ENCODE assay signal across 11 cellular contexts in the genomic region with DNA sequence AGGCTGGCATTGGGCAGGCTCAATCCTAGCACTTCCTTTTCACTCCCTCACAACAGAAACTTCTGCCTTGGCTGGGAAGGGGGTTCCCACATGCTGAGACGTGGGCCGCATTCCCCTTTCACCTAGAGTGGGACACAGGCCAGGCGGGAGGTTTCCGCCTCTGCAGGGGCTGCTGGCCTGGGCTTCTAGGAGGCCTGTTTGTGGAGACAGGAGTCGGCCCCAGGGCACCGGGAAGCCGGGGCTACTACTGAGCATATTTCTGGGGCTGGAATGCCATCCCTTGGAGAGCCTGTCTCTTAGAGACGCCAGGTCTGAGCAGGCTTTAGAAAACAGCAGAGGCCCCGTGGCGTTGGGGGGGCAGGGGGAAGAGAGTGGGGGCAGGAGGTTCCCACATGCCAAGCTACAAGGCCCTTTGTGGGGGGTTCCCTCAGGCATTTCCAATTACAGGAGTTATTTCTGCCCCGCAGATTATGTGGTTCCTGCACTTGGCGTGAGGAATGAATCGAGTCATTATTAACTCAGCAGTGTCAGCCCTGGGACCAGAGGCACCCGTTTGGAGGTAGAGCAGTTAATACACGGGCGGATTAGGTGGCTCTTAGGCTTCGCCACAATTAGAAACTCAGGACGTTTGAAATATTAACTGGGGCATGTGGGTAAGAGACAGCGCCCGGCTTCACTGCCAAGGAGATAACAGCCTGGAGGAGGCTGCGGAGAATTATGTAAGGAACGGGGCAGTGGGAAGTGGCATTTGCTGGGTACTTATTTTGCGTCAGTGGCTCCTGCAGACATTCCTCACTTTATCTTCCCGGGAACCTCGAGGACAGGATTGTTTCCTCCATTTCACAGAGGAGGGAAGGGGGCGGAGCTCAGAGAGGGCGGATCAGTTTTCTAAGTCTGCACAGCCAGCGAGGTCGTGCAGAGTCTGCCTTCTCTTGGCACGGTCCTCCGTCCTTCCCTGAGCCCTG.
DNase-seq lines count a peak whose midpoint lies in the region; ATAC-seq and TF ChIP-seq lines count a peak whose summit lies in the region.
"Had no signal": no experiment of that assay in that cellular context is flagged by ENCODE, and none has a peak within 500 bp of the region (broad histone marks: within the 10 kb centered on the region; RNA-seq: fewer than 3 reads in every experiment).

No MANE protein-coding gene starts in this region.

- H3K27me3 ChIP-seq in left ventricle myocardium inferior (ENCODE audit: low read depth) (no peaks in the 10 kb centered on the region), neuronal stem cell (ENCODE audit: control insufficient read depth in 3 of 3, insufficient read depth in 3 of 3, low read depth in 1 of 3, low read length in 3 of 3) (no peaks in the 10 kb centered on the region), WERI-Rb-1 (ENCODE audit: insufficient read depth, low read depth, severe bottlenecking) (peaks cover 69% of the 10 kb centered on the region)

- H4K91ac ChIP-seq in neuronal stem cell (ENCODE audit: low read depth, low read length, poor library complexity), result no peak overlapping the region

- intact Hi-C loops in left ventricle myocardium inferior (cut with micrococcal nuclease), result loop anchor here (5.0 kb wide), 1 partner anchor 159 kb away; no protein-coding TSS in a partner anchor

- H3K36me3 Mint-ChIP-seq in progenitor cell of endocrine pancreas (ENCODE audit: insufficient read depth), result no peaks in the 10 kb centered on the region

- no peak overlapping the region for H2BK120ac ChIP-seq in neuronal stem cell (ENCODE audit: low read depth, low read length)

- H2AK5ac ChIP-seq in neuronal stem cell (ENCODE audit: low read depth, low read length), result no peak overlapping the region

- H3K4me3 Mint-ChIP-seq in progenitor cell of endocrine pancreas (ENCODE audit: low read depth), result no peak overlapping the region

- peak overlapping the region; percentile 64 for H3K27ac ChIP-seq in left ventricle myocardium inferior (replicated peaks)
- H3K27ac ChIP-seq in neuronal stem cell (replicated peaks; ENCODE audit: low read length), result no peak overlapping the region
- no peak overlapping the region for H3K27ac ChIP-seq in WERI-Rb-1

- no peak overlapping the region for H2BK12ac ChIP-seq in neuronal stem cell (ENCODE audit: low read length)

- no peak overlapping the region for H3K4ac ChIP-seq in neuronal stem cell (ENCODE audit: low read length)

- H2BK5ac ChIP-seq in neuronal stem cell (ENCODE audit: low read length), result no peak overlapping the region

- no peaks in the 10 kb centered on the region for H3K79me1 ChIP-seq in neuronal stem cell (ENCODE audit: low read depth, low read length)

- no peak overlapping the region for H2BK15ac ChIP-seq in neuronal stem cell (ENCODE audit: low read length)

- TF ChIP-seq CTCF in left ventricle myocardium inferior (IDR thresholded peaks at IDR 0.05; ENCODE audit: borderline replicate concordance) (no peak), WERI-Rb-1 (IDR thresholded peaks at IDR 0.05; ENCODE audit: low read depth, low read length) (no peak), progenitor cell of endocrine pancreas (IDR thresholded peaks at IDR 0.05; ENCODE audit: unreplicated experiment) (no peak)

- H3K4me2 ChIP-seq in neuronal stem cell (ENCODE audit: insufficient read depth, low read length, poor library complexity, severe bottlenecking), result no peak overlapping the region

- peaks cover 29% of the 10 kb centered on the region for H3K27me3 Mint-ChIP-seq in progenitor cell of endocrine pancreas

- no peaks in the 10 kb centered on the region for H3K9me3 ChIP-seq in left ventricle myocardium inferior (replicated peaks)
- no peaks in the 10 kb centered on the region for H3K9me3 ChIP-seq in neuronal stem cell (replicated peaks in 1 of 2; ENCODE audit: control insufficient read depth in 2 of 2, insufficient read depth in 1 of 2, low read depth in 1 of 2, low read length in 2 of 2)
- H3K9me3 ChIP-seq in WERI-Rb-1 (ENCODE audit: severe bottlenecking), result no peaks in the 10 kb centered on the region

- DNase-seq in C1 segment of cervical spinal cord (lab: John Stamatoyannopoulos, UW) (peak in 11 of 14 donors; percentile 17 to 77 (median 55)), astrocyte of the hippocampus (ENCODE audit: low read depth, low spot score) (peak; percentile 93), left ventricle myocardium inferior (peak; percentile 48), neuronal stem cell (ENCODE audit: low spot score) (peak; percentile 15), WERI-Rb-1 (no peak), RPMI8226 (no peak), progenitor cell of endocrine pancreas (ENCODE audit: low spot score, unreplicated experiment) (no peak)
- DNase-seq: effector CD8-positive, alpha-beta T cell; NCI-H2029 treated with DMSO at 0.1 percent for 48 hours; SW 1271 had no signal

- peak overlapping the region; percentile 80 for H2AFZ ChIP-seq in neuronal stem cell (ENCODE audit: low read length)

- H4K8ac ChIP-seq in neuronal stem cell (ENCODE audit: low read depth, low read length), result no peak overlapping the region

- H3K14ac ChIP-seq in neuronal stem cell (ENCODE audit: low read length), result no peak overlapping the region

- no peaks in the 10 kb centered on the region for H3K4me1 Mint-ChIP-seq in progenitor cell of endocrine pancreas (ENCODE audit: low read depth)

- peak overlapping the region; percentile 75 for H3K18ac ChIP-seq in neuronal stem cell (ENCODE audit: low read length)

- WGBS in neuronal stem cell (ENCODE audit: extremely low coverage in 2 of 2, insufficient read length in 2 of 2, insufficient replicate concordance in 1 of 2), 2 donors, result no CpG with 5 or more reads among the region's 31 CpGs

- H3K36me3 ChIP-seq in left ventricle myocardium inferior (no peaks in the 10 kb centered on the region), neuronal stem cell (replicated peaks in 1 of 2; ENCODE audit: control insufficient read depth in 2 of 2, insufficient read depth in 2 of 2, low read length in 2 of 2) (no peaks in the 10 kb centered on the region), WERI-Rb-1 (no peaks in the 10 kb centered on the region)

- H3K23ac ChIP-seq in neuronal stem cell (ENCODE audit: low read depth, low read length, poor library complexity), result no peak overlapping the region

- H3K4me3 ChIP-seq in left ventricle myocardium inferior (peak overlapping the region; percentile 45), neuronal stem cell (ENCODE audit: low read length in 2 of 2) (no peak overlapping the region), WERI-Rb-1 (ENCODE audit: low read depth, low read length) (no peak overlapping the region)

- ATAC-seq in GM19452 (IDR thresholded peaks at IDR 0.05; ENCODE audit: unreplicated experiment), result no peak

- H3K9me3 Mint-ChIP-seq in progenitor cell of endocrine pancreas (ENCODE audit: low read depth), result no peaks in the 10 kb centered on the region

- H3K4me1 ChIP-seq in left ventricle myocardium inferior (peaks cover 38% of the 10 kb centered on the region), neuronal stem cell (ENCODE audit: control insufficient read depth in 2 of 2, insufficient read depth in 1 of 2, low read depth in 1 of 2, low read length in 2 of 2) (peaks cover 20 to 21% of the 10 kb centered on the region in 2 donors)

- no peak overlapping the region for H3K27ac Mint-ChIP-seq in progenitor cell of endocrine pancreas

- no peak overlapping the region for H3K9ac ChIP-seq in neuronal stem cell (ENCODE audit: low read depth, low read length, poor library complexity)

Comparison
In these comparisons a context has a peak if more than half of its experiments do, and no peak if none do; other contexts are left out.
1. DNase-seq: peak in C1 segment of cervical spinal cord (11 of 14), astrocyte of the hippocampus (single experiment), left ventricle myocardium inferior (single experiment) and neuronal stem cell (single experiment); none in WERI-Rb-1 (single experiment), RPMI8226 (single experiment) and progenitor cell of endocrine pancreas (single experiment).